In the genomic region with DNA sequence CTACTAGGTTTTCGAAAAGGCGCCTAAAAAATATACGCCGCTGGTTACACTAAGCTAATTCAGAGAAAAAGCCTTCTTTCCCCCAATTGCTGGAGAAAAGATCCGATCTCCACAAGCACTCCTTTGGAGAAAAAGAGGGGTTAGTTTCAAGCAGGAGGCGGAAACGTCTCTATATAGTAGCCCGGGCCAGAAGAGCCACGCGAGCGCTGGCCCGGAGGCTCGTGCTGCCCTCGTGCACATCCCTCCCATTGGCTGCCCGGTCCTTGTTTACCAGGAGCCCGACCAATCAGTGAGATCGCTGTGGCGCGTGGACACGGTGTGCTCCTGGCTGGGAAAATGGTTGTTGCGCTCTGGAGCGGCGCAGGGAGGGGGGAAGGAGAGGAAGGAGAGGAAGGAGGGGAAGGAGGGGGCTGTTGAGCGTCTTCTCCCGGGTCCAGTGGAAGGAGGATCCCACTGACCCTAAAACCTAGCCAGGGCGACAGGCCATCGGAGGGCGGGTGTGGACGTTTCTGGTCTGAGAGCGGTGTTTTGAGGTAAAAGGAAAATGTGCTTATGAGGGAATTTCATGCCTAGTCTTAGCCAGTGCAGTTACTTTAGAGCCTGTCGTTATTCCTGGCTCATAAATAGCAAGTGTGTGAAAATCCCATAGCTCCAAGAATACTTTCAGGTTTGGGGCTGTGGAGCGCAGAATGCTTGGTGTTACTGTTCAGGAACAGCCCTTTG, we compare ENCODE assay signal across 8 cellular contexts. TPM values are rescaled to one million over a fixed set of nuclear protein-coding genes. Genes with fewer than 3 reads are reported as not detected.
DNase-seq lines count a peak whose midpoint lies in the region; ATAC-seq, FAIRE-seq and TF ChIP-seq lines count a peak whose summit lies in the region.

A gene with protein sequence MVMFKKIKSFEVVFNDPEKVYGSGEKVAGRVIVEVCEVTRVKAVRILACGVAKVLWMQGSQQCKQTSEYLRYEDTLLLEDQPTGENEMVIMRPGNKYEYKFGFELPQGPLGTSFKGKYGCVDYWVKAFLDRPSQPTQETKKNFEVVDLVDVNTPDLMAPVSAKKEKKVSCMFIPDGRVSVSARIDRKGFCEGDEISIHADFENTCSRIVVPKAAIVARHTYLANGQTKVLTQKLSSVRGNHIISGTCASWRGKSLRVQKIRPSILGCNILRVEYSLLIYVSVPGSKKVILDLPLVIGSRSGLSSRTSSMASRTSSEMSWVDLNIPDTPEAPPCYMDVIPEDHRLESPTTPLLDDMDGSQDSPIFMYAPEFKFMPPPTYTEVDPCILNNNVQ (minus strand): TSS at position 147 of the 723 bp plus-strand sequence. CDS start 313 bp downstream, outside the sequence.

- DNase-seq in DMS 273 (lab: John Stamatoyannopoulos, UW; ENCODE audit: unreplicated experiment) (peak; percentile 99), OCI-M2 (lab: John Stamatoyannopoulos, UW; ENCODE audit: unreplicated experiment) (peak; percentile 83), activated T-cell treated with anti-CD3 and anti-CD28 coated beads for 24 hours (ENCODE audit: low read depth) (peak; percentile 94), endothelial cell of umbilical vein (ENCODE audit: low read depth, low spot score) (peak; percentile 97), mesothelial cell of epicardium (ENCODE audit: low spot score in 2 of 2, unreplicated experiment in 2 of 2) (peak; percentile 94 to 97)
- DNase-seq in stimulated activated CD8-positive, alpha-beta memory T cell treated with anti-CD3 and anti-CD28 coated beads, Interleukin-15, amount 100 ng/mL, for 4 hours (ENCODE audit: low read depth in 2 of 2): peak; percentile 82

- POLR2A ChIA-PET in endothelial cell of umbilical vein (lab: Charles Lee): interaction anchor here (0.9 kb wide), 1 partner anchor 17 kb away, joined by 3 read pairs; no protein-coding TSS in a partner anchor

- H2AFZ ChIP-seq in endothelial cell of umbilical vein (ENCODE audit: low read depth, low read length): peak within 1 kb of the TSS; percentile 72

- no peaks in the 10 kb centered on the region for H3K9me3 Mint-ChIP-seq in mesothelial cell of epicardium

- peak within 1 kb of the TSS; percentile 49 for H3K9ac ChIP-seq in endothelial cell of umbilical vein (replicated peaks; ENCODE audit: extremely low read depth, insufficient read depth, low read length)

- peak; percentile 98 for FAIRE-seq in endothelial cell of umbilical vein (lab: Jason Lieb, UNC)

- no TSS peak for BruUV-seq in endothelial cell of umbilical vein (replicated peaks; lab: Mats Ljungman, UMichigan)

- TF ChIP-seq EP300 in Ishikawa (IDR thresholded peaks at IDR 0.05; ENCODE audit: borderline replicate concordance): peak; percentile 50; the same call in 1 of the 2 replicates

- TF ChIP-seq CTCF in endothelial cell of umbilical vein (IDR thresholded peaks at IDR 0.05; ENCODE audit: extremely low read depth in 1 of 2, insufficient read depth in 1 of 2, low read depth in 1 of 2, low read length in 2 of 2) (no peak), mesothelial cell of epicardium (IDR thresholded peaks at IDR 0.05; ENCODE audit: unreplicated experiment) (no peak)

- peaks cover 33% of the 10 kb centered on the region for H3K36me3 Mint-ChIP-seq in mesothelial cell of epicardium

- H3K4me1 Mint-ChIP-seq in mesothelial cell of epicardium: peaks cover 50% of the 10 kb centered on the region

- peak within 1 kb of the TSS; percentile 4 for H3K27ac ChIP-seq in endothelial cell of umbilical vein (ENCODE audit: insufficient read depth, low read depth, low read length)

- H3K4me2 ChIP-seq in endothelial cell of umbilical vein (ENCODE audit: insufficient read depth, low read length): peak within 1 kb of the TSS; percentile 98

- H3K9me3 ChIP-seq in endothelial cell of umbilical vein (replicated peaks; ENCODE audit: control insufficient read depth, insufficient read depth, low read length): no peaks in the 10 kb centered on the region

- peaks cover 19% of the 10 kb centered on the region for H3K4me1 ChIP-seq in endothelial cell of umbilical vein (ENCODE audit: control insufficient read depth, extremely low read depth, insufficient read depth, low read length)

- peaks cover 2 to 16% of the 10 kb centered on the region in 2 experiments for H3K36me3 ChIP-seq in endothelial cell of umbilical vein (ENCODE audit: control insufficient read depth in 2 of 2, extremely low read depth in 1 of 2, insufficient read depth in 2 of 2, low read length in 2 of 2)

- peak within 1 kb of the TSS; percentile 98 for H3K27ac Mint-ChIP-seq in mesothelial cell of epicardium

- dilution Hi-C loops in endothelial cell of umbilical vein (cut with MboI; ENCODE audit: extremely low pct_ligation_motif_present, low sequenced_read_pairs): no loop called here

- H3K27me3 Mint-ChIP-seq in mesothelial cell of epicardium (ENCODE audit: low read depth): no peaks in the 10 kb centered on the region

- no peaks in the 10 kb centered on the region for H3K9me1 ChIP-seq in endothelial cell of umbilical vein (replicated peaks; ENCODE audit: control insufficient read depth, extremely low read depth, insufficient read depth, low read length)

- H3K27me3 ChIP-seq in endothelial cell of umbilical vein (ENCODE audit: control insufficient read depth in 2 of 2, insufficient read depth in 2 of 2, low read length in 2 of 2): no peaks in the 10 kb centered on the region

- intact Hi-C loops in endothelial cell of umbilical vein (cut with micrococcal nuclease): loop anchor here (1.0 kb wide), 2 partner anchors 19 to 32 kb away; a partner anchor contains a TSS

- peak; percentile 87 for ATAC-seq in GM21528 (IDR thresholded peaks at IDR 0.05; ENCODE audit: low FRiP score, unreplicated experiment)

- no peaks in the 10 kb centered on the region for H4K20me1 ChIP-seq in endothelial cell of umbilical vein (replicated peaks; ENCODE audit: control insufficient read depth, extremely low read depth, insufficient read depth, low read length)

- TF ChIP-seq POLR2A in endothelial cell of umbilical vein (IDR thresholded peaks at IDR 0.05; ENCODE audit: low read depth, low read length): peak; percentile 77

- peak within 1 kb of the TSS; percentile 99 for H3K4me3 Mint-ChIP-seq in mesothelial cell of epicardium

- H3K4me3 ChIP-seq in endothelial cell of umbilical vein (replicated peaks in 1 of 3; ENCODE audit: insufficient read depth in 1 of 3, low read depth in 1 of 3, low read length in 3 of 3): peak within 1 kb of the TSS; percentile 97 to 98 (median 98)

- peaks cover 10% of the 10 kb centered on the region for H3K79me2 ChIP-seq in endothelial cell of umbilical vein (ENCODE audit: control insufficient read depth, insufficient read depth, low read length)

- no peak for TF ChIP-seq RAD21 in Ishikawa (IDR thresholded peaks at IDR 0.05; ENCODE audit: low read depth)

- CTCF ChIA-PET in endothelial cell of umbilical vein (lab: Charles Lee): interaction anchor here (0.9 to 10.4 kb wide), 4 partner anchors 10 to 39 kb away, joined by 3 to 87 read pairs (median 15); a partner anchor contains a TSS

TF ChIP-seq in Ishikawa, 13 proteins besides CTCF, POLR2A, EP300 and RAD21 (continues in another document):
- TF ChIP-seq EGR1 (IDR thresholded peaks at IDR 0.05) (no peak), CEBPB (IDR thresholded peaks at IDR 0.05) (no peak), CREB1 (IDR thresholded peaks at IDR 0.05; ENCODE audit: low read depth) (no peak; the same call in 1 of the 2 replicates), YY1 (IDR thresholded peaks at IDR 0.05; ENCODE audit: low read depth) (peak; percentile 80), NFIC (IDR thresholded peaks at IDR 0.05) (peak; percentile 84), FOXM1 (IDR thresholded peaks at IDR 0.05; ENCODE audit: borderline replicate concordance, low read depth) (peak; percentile 86), ZBTB7A (IDR thresholded peaks at IDR 0.05; ENCODE audit: low read depth) (peak; percentile 56; the same call in 1 of the 2 replicates), TEAD4 (IDR thresholded peaks at IDR 0.05) (no peak)
- TF ChIP-seq, protein P1, sequence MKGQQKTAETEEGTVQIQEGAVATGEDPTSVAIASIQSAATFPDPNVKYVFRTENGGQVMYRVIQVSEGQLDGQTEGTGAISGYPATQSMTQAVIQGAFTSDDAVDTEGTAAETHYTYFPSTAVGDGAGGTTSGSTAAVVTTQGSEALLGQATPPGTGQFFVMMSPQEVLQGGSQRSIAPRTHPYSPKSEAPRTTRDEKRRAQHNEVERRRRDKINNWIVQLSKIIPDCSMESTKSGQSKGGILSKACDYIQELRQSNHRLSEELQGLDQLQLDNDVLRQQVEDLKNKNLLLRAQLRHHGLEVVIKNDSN (IDR thresholded peaks at IDR 0.05): peak; percentile 72

TF ChIP-seq in endothelial cell of umbilical vein, 7 proteins besides CTCF, POLR2A, EP300 and RAD21:
- peak; percentile 86 for TF ChIP-seq POLR2AphosphoS5 (IDR thresholded peaks at IDR 0.05; ENCODE audit: insufficient read depth, low read depth, low read length)
- TF ChIP-seq EZH2 (IDR thresholded peaks at IDR 0.05; ENCODE audit: borderline replicate concordance, low read depth, low read length, severe bottlenecking): no peak
- TF ChIP-seq, protein P2, sequence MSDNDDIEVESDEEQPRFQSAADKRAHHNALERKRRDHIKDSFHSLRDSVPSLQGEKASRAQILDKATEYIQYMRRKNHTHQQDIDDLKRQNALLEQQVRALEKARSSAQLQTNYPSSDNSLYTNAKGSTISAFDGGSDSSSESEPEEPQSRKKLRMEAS (IDR thresholded peaks at IDR 0.05; ENCODE audit: insufficient read depth, insufficient read length): peak; percentile 97

RNA-seq across cellular contexts. Expression of the gene that starts here (rescaled TPM):
- total RNA-seq in endothelial cell of umbilical vein: 7.6 and 9.1 TPM in 2 replicates
- 21.8 and 31.3 TPM in 2 replicates for polyA plus RNA-seq in endothelial cell of umbilical vein
- polyA plus RNA-seq in endothelial cell of umbilical vein (2011; cell fraction: cytosol; rRNA removed): 15.1 and 18.3 TPM in 2 replicates
- 15.3 and 21.3 TPM in 2 replicates for polyA plus RNA-seq in endothelial cell of umbilical vein (2011; cell fraction: nucleus; rRNA removed)
- 14.7 and 22.5 TPM in 2 replicates for polyA plus RNA-seq in endothelial cell of umbilical vein (2012)
- 53.0 and 74.0 TPM in 2 replicates for polyA minus RNA-seq in endothelial cell of umbilical vein
- 125 TPM for polyA minus RNA-seq in endothelial cell of umbilical vein (2011; cell fraction: cytosol; rRNA and poly(A)+ RNA removed)
- polyA minus RNA-seq in endothelial cell of umbilical vein (2011; cell fraction: nucleus; rRNA and poly(A)+ RNA removed): 15.0 and 23.3 TPM in 2 replicates
- total RNA-seq in mesothelial cell of epicardium: 125 to 129 TPM (median 129 TPM) in 3 replicates

Comparison
In these comparisons a context has a peak if more than half of its experiments do, and no peak if none do; other contexts are left out.
1. Peak in every context shown above with its lines: DNase-seq, ATAC-seq, H3K4me3 ChIP-seq and H3K27ac ChIP-seq.
2. RNA of the gene that starts here (total RNA-seq): 125 to 129 TPM in mesothelial cell of epicardium; 7.6 to 9.1 TPM in endothelial cell of umbilical vein; every median in the first group is over 10 times any median in the second.